Comparison of ENCODE assay signal across 11 cellular contexts in the genomic region with DNA sequence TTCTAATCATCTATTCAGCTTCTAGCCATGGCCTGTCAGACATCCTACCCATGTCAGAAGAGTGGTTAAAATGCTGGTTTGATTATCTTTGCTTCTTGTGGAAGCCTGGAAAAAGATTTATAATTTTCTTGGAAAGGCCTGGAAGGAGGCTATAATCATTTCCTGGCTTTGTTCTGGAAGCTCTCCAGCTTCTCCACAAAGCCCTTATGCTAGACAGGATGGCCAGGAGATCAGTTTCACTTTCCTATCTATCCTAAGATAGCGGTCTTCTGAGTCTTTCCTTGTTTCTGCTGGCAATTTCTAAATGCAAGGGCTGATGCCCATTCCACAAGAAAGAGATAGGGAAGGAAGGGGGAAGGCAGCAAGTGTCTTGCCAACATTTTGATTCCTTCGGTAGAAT.
DNase-seq lines count a peak whose midpoint lies in the region; ATAC-seq, FAIRE-seq and TF ChIP-seq lines count a peak whose summit lies in the region.
"Had no signal": no experiment of that assay in that cellular context is flagged by ENCODE, and none has a peak within 500 bp of the region (broad histone marks: within the 10 kb centered on the region; RNA-seq: fewer than 3 reads in every experiment).

No MANE protein-coding gene starts in this region.

- peak; percentile 73 for FAIRE-seq in keratinocyte (lab: Jason Lieb, UNC)
- FAIRE-seq: pancreas had no signal

- H2AFZ ChIP-seq in keratinocyte (ENCODE audit: control insufficient read depth, low read length) = no peak overlapping the region

- in situ Hi-C loops in astrocyte of the cerebellum (cut with HindIII; ENCODE audit: low sequenced_read_pairs) = no loop called here

- no peak for ATAC-seq in HG03045 (IDR thresholded peaks at IDR 0.05; ENCODE audit: unreplicated experiment)

- no peaks in the 10 kb centered on the region for H3K27me3 ChIP-seq in keratinocyte (ENCODE audit: control insufficient read depth, extremely low read depth, insufficient read depth, low read length)
- no peaks in the 10 kb centered on the region for H3K27me3 ChIP-seq in spleen (replicated peaks in 1 of 7)
- H3K27me3 ChIP-seq: pancreas had no signal

- peaks cover 63% of the 10 kb centered on the region for H3K4me1 ChIP-seq in keratinocyte (ENCODE audit: control insufficient read depth, extremely low read depth, insufficient read depth, low read length)
- peaks cover 0 to 15% (median 3%) of the 10 kb centered on the region in 6 donors for H3K4me1 ChIP-seq in spleen

- no peak for TF ChIP-seq CTCF in astrocyte of the cerebellum (IDR thresholded peaks at IDR 0.05; ENCODE audit: low read depth, low read length, missing control alignments)
- TF ChIP-seq CTCF in keratinocyte (optimal IDR thresholded peaks at IDR 0.05 in 1 of 3, IDR thresholded peaks at IDR 0.05 in 1 of 3, conservative IDR thresholded peaks at IDR 0.05 in 1 of 3; ENCODE audit: extremely low read depth in 1 of 3, insufficient read depth in 2 of 3, low read length in 3 of 3) = no peak
- TF ChIP-seq CTCF in spleen (IDR thresholded peaks at IDR 0.05 in 8 of 11, conservative IDR thresholded peaks at IDR 0.05 in 3 of 11) = no peak

- TF ChIP-seq POLR2A in spleen (IDR thresholded peaks at IDR 0.05) = no peak

- DNase-seq in HCEC 1CT = peak; percentile 72
- peak; percentile 77 for DNase-seq in astrocyte of the cerebellum (ENCODE audit: low read depth)
- no peak for DNase-seq in keratinocyte (ENCODE audit: low read depth, low spot score)
- DNase-seq in spleen = no peak
- DNase-seq in HuH-7 (ENCODE audit: low spot score) = no peak
- no peak for DNase-seq in activated gamma-delta T cell (lab: John Stamatoyannopoulos, UW)
- no peak for DNase-seq in foreskin melanocyte
- DNase-seq: activated CD4-positive, alpha-beta T cell treated with anti-CD3 and anti-CD28 coated beads, Interleukin-2, amount 50 U/mL, for 1 hour; DMS153; pancreas had no signal

- H4K20me1 ChIP-seq in keratinocyte (ENCODE audit: control insufficient read depth, extremely low read depth, insufficient read depth, low read length) = no peaks in the 10 kb centered on the region

- intact Hi-C loops in spleen (cut with DNase I; ENCODE audit: low total_unique reads) = no loop called here

- no peaks in the 10 kb centered on the region for H3K36me3 ChIP-seq in keratinocyte (ENCODE audit: control insufficient read depth in 2 of 2, extremely low read depth in 1 of 2, insufficient read depth in 2 of 2, low read length in 2 of 2)
- no peaks in the 10 kb centered on the region for H3K36me3 ChIP-seq in spleen
- H3K36me3 ChIP-seq: pancreas had no signal

- no peak overlapping the region for H3K27ac ChIP-seq in keratinocyte (ENCODE audit: control insufficient read depth, insufficient read depth, low read length)
- H3K27ac ChIP-seq in spleen = peak overlapping the region in 6 of 8 donors; percentile 29 to 61 (median 50)

- no peaks in the 10 kb centered on the region for H3K79me2 ChIP-seq in keratinocyte (ENCODE audit: control insufficient read depth, insufficient read depth, low read length)

- H3K4me3 ChIP-seq in astrocyte of the cerebellum (ENCODE audit: low read depth, low read length) = no peak overlapping the region
- H3K4me3 ChIP-seq in keratinocyte (ENCODE audit: control insufficient read depth in 2 of 3, extremely low read depth in 1 of 3, insufficient read depth in 2 of 3, low read depth in 1 of 3, low read length in 3 of 3) = no peak overlapping the region
- H3K4me3 ChIP-seq in spleen = peak overlapping the region in 1 of 8 donors; percentile 28
- H3K4me3 ChIP-seq: pancreas had no signal

- no peaks in the 10 kb centered on the region for H3K9me3 ChIP-seq in keratinocyte (ENCODE audit: control insufficient read depth, low read depth, low read length)
- H3K9me3 ChIP-seq in spleen = no peaks in the 10 kb centered on the region
- H3K9me3 ChIP-seq: pancreas had no signal

- WGBS in spleen, 5 donors = 63 to 78% (median 65%) methylated on average over 2 of the region's 2 CpGs

- H3K4me2 ChIP-seq in keratinocyte (ENCODE audit: control insufficient read depth, extremely low read depth, insufficient read depth, low read depth, low read length) = peak overlapping the region; percentile 3

- no peak overlapping the region for H3K9ac ChIP-seq in keratinocyte (ENCODE audit: control insufficient read depth, extremely low read depth, insufficient read depth, low read length)

- dilution Hi-C loops in keratinocyte (cut with MboI; ENCODE audit: extremely low pct_ligation_motif_present, low sequenced_read_pairs) = no loop called here

- no peaks in the 10 kb centered on the region for H3K9me1 ChIP-seq in keratinocyte (ENCODE audit: control insufficient read depth, extremely low read depth, insufficient read depth, low read length)

Comparison
In these comparisons a context has a peak if more than half of its experiments do, and no peak if none do; other contexts are left out.
1. DNase-seq: peak in HCEC 1CT (single experiment) and astrocyte of the cerebellum (single experiment); none in keratinocyte (single experiment), spleen (single experiment), HuH-7 (single experiment), activated gamma-delta T cell (single experiment) and foreskin melanocyte (single experiment).